In the genomic region with DNA sequence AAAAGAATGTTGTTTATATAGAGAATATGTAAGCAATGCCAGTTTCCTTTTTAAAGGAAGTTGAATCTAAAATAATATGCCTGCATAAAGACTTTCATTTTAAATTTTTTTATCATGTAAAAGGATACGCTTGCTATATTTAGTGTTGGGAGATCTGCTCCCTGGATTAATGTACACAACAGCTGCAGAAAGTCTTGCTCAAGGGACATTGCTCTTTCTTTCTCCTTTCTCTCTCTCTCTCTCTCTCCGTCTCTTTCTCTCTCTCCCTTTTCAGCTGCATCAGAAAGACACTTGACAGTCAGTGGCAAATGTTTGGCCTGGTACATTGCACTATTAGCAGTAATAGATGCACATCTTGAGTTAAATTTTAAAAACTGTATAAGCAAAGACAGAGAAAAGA, we compare ENCODE assay signal across 1 cellular context.
TF ChIP-seq lines count a peak whose summit lies in the region.

No MANE protein-coding gene starts in this region.

TF ChIP-seq in endothelial cell of umbilical vein, 7 proteins besides CTCF, POLR2A, EP300 and RAD21:
- no peak for TF ChIP-seq MYC (IDR thresholded peaks at IDR 0.05; ENCODE audit: low read depth, low read length)
- no peak for TF ChIP-seq POLR2AphosphoS5 (IDR thresholded peaks at IDR 0.05; ENCODE audit: insufficient read depth, low read depth, low read length)
- no peak for TF ChIP-seq EZH2 (IDR thresholded peaks at IDR 0.05; ENCODE audit: borderline replicate concordance, low read depth, low read length, severe bottlenecking)
- TF ChIP-seq, protein P1, sequence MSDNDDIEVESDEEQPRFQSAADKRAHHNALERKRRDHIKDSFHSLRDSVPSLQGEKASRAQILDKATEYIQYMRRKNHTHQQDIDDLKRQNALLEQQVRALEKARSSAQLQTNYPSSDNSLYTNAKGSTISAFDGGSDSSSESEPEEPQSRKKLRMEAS (IDR thresholded peaks at IDR 0.05; ENCODE audit: insufficient read depth, insufficient read length) = no peak
- TF ChIP-seq GATA2 (IDR thresholded peaks at IDR 0.05; ENCODE audit: insufficient read depth, insufficient read length, low read depth, low read length) = no peak
- no peak for TF ChIP-seq JUN (IDR thresholded peaks at IDR 0.05; ENCODE audit: borderline replicate concordance, insufficient read depth, insufficient read length, low read depth)
- no peak for TF ChIP-seq FOS (IDR thresholded peaks at IDR 0.05; ENCODE audit: borderline replicate concordance, insufficient read depth, low read length)
